26 cellular contexts compared by ENCODE assay signal in the genomic region with DNA sequence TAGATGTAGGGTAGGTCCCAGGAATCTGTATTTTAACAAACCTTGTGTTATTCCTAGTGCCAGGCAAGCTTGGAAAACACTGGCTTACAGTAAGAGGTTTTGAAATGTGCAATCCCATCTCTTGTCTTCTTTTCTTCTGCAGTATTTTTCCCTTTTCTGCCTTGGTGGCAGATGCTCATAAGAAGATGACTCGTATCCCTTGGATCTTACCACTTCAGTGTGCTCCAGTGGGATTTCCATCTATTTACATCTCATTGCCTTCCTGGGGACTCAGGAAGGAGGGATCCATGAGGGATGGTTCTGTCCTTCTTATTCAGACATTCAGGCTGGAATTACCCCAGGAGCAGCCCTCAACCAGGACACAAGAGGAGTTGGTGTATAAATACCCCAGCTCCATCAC.
A peak's percentile ranks its signal among the peaks of the same experiment; 100 is the strongest.
DNase-seq lines count a peak whose midpoint lies in the region; ATAC-seq, FAIRE-seq and TF ChIP-seq lines count a peak whose summit lies in the region.
"Had no signal": no experiment of that assay in that cellular context is flagged by ENCODE, and none has a peak within 500 bp of the region (broad histone marks: within the 10 kb centered on the region; RNA-seq: fewer than 3 reads in every experiment).

No MANE protein-coding gene starts in this region.

- H3K36me3 Mint-ChIP-seq in T-helper 17 cell (ENCODE audit: low read depth) = no peaks in the 10 kb centered on the region
- H3K36me3 Mint-ChIP-seq: CD14-positive monocyte had no signal

- H3K9me3 ChIP-seq in GM23248 (ENCODE audit: low read depth) (no peaks in the 10 kb centered on the region), mesodermal cell (ENCODE audit: control insufficient read depth, low read length) (no peaks in the 10 kb centered on the region), T-helper 17 cell (ENCODE audit: control insufficient read depth, low read length, poor library complexity, severe bottlenecking) (no peaks in the 10 kb centered on the region)

- H3K4me3 Mint-ChIP-seq in T-helper 17 cell = no peak overlapping the region
- H3K4me3 Mint-ChIP-seq: B cell, CD14-positive monocyte had no signal

- peak; percentile 51 for FAIRE-seq in RCC 7860 (lab: Jason Lieb, UNC)
- no peak for FAIRE-seq in H54 (lab: Jason Lieb, UNC)
- FAIRE-seq: GM12892, GM19239 had no signal

- no peak overlapping the region for H2AFZ ChIP-seq in GM23248
- H2AFZ ChIP-seq: PC-9 had no signal

- ATAC-seq in GM18867 (IDR thresholded peaks at IDR 0.05; ENCODE audit: unreplicated experiment) (no peak), T-helper 17 cell (no peak), GM19035 (IDR thresholded peaks at IDR 0.05; ENCODE audit: unreplicated experiment) (no peak)
- ATAC-seq: SK-N-SH treated with all-trans-retinoic acid at 6 μM for 48 hours had no signal

- no peaks in the 10 kb centered on the region for H3F3A ChIP-seq in GM23248 (ENCODE audit: insufficient read depth)

- TF ChIP-seq POLR2A in H54 (IDR thresholded peaks at IDR 0.05; ENCODE audit: low read depth, low read length) = no peak

- H3K4me1 Mint-ChIP-seq in T-helper 17 cell = no peaks in the 10 kb centered on the region
- H3K4me1 Mint-ChIP-seq: B cell had no signal

- in situ Hi-C loops in GM23248 (cut with MboI) = no loop called here

- DNase-seq in A172 (ENCODE audit: low spot score) (peak; percentile 8), GM23248 (peak; percentile 56), RCC 7860 (ENCODE audit: low spot score) (no peak), H54 (ENCODE audit: insufficient read length, low spot score) (no peak), T-helper 17 cell (no peak)
- DNase-seq: DMS79, KG1, NCI-H1105, NCI-H146, NCI-H2029, NCI-H2227 treated with DMSO at 0.1 percent for 48 hours, NCI-H510A, NCI-H748 treated with DMSO at 0.1 percent for 48 hours, PC-9, SIG-M5 had no signal

- H3K4me2 ChIP-seq in GM23248 (ENCODE audit: unreplicated experiment) = no peak overlapping the region
- H3K4me2 ChIP-seq: PC-9 had no signal

- H3K4me3 ChIP-seq in GM23248 = no peak overlapping the region
- no peak overlapping the region for H3K4me3 ChIP-seq in mesodermal cell (ENCODE audit: extremely low read depth, insufficient read depth, low read length, poor library complexity, severe bottlenecking)
- H3K4me3 ChIP-seq: HAP-1, PC-9 had no signal

- H3K36me3 ChIP-seq in GM23248 (ENCODE audit: low read depth) (no peaks in the 10 kb centered on the region), mesodermal cell (ENCODE audit: control insufficient read depth, insufficient read depth, low read length) (no peaks in the 10 kb centered on the region)
- H3K36me3 ChIP-seq: HAP-1 had no signal

- H3K27ac ChIP-seq in GM23248 (no peak overlapping the region), mesodermal cell (ENCODE audit: low read depth, low read length, severe bottlenecking) (peak overlapping the region; percentile 5)
- H3K27ac ChIP-seq: 22Rv1, HL-60, PC-9 had no signal

- H4K20me1 ChIP-seq in GM23248 (ENCODE audit: insufficient read depth) = no peaks in the 10 kb centered on the region

- H3K27me3 Mint-ChIP-seq in T-helper 17 cell = peaks cover 5% of the 10 kb centered on the region
- H3K27me3 Mint-ChIP-seq: B cell had no signal

- no peak overlapping the region for H3K27ac Mint-ChIP-seq in T-helper 17 cell
- H3K27ac Mint-ChIP-seq: B cell, CD14-positive monocyte had no signal

- H3K4me1 ChIP-seq in GM23248 (ENCODE audit: insufficient read depth) (no peaks in the 10 kb centered on the region), mesodermal cell (ENCODE audit: control insufficient read depth, insufficient read depth, low read length, poor library complexity, severe bottlenecking) (peaks cover 5% of the 10 kb centered on the region)
- H3K4me1 ChIP-seq: HAP-1 had no signal

- WGBS in GM23248 (ENCODE audit: low coverage in 1 of 2, low lambda C conversion rate in 2 of 2, missing lambda C conversion rate in 2 of 2), 2 experiments = 93 to 100% methylated on average over 1 of the region's 1 CpG
- WGBS in mesodermal cell (ENCODE audit: insufficient coverage in 2 of 2), 2 experiments = 86% methylated on average over 1 of the region's 1 CpG; no CpG with 5 or more reads in 1 of the 2 experiments

- H3K27me3 ChIP-seq in GM23248 (replicated peaks; ENCODE audit: insufficient read depth) = no peaks in the 10 kb centered on the region

- no peak overlapping the region for H3K9ac ChIP-seq in GM23248

- H3K9me2 ChIP-seq in GM23248 (ENCODE audit: insufficient read depth) = no peaks in the 10 kb centered on the region

- no peaks in the 10 kb centered on the region for H3K79me2 ChIP-seq in GM23248 (ENCODE audit: insufficient read depth)

Comparison
In these comparisons a context has a peak if more than half of its experiments do, and no peak if none do; other contexts are left out.
1. DNase-seq: peak in A172 (single experiment) and GM23248 (single experiment); none in RCC 7860 (single experiment), H54 (single experiment) and T-helper 17 cell (0 of 3).